In the genomic region with DNA sequence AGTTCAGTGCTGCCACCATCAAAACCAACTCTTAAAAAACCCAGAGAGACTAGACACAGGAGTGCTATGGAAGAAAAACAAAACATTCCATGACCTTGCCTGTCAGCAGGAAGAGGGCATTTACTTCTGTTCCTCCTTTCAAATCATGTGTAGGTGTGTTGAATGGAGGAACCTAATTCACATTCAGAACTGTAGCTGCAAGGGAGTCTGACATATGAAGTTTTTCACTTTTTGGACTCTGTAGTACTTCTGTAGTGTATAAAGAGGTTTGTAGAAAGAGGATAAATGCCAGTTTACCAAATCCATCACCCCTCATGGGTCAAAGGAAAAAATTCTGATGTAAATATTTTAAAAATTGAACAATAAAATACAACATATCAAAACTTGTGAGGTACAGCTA, we compare ENCODE assay signal across 9 cellular contexts.
"Had no signal": no experiment of that assay in that cellular context is flagged by ENCODE, and none has a peak within 500 bp of the region (broad histone marks: within the 10 kb centered on the region; RNA-seq: fewer than 3 reads in every experiment).

No MANE protein-coding gene starts in this region.

- FAIRE-seq: HepG2 had no signal

- ATAC-seq: HCT116, HepG2 had no signal

- H3K27me3 Mint-ChIP-seq: IgD-negative memory B cell had no signal

- H3K27ac Mint-ChIP-seq: IgD-negative memory B cell had no signal

- H3K36me3 ChIP-seq: HAP-1 had no signal

- H3K9ac ChIP-seq: GM23248 had no signal

- H3K4me1 ChIP-seq: HAP-1 had no signal

- H3K4me3 ChIP-seq: GM23248, HAP-1 had no signal

- H3K27ac ChIP-seq: GM23248, HL-60 had no signal

- DNase-seq: GM23248, GOT3, H7, KG1 had no signal

- H2AFZ ChIP-seq: GM23248 had no signal
